Comparison of ENCODE assay signal across 8 cellular contexts in genomic region chr20:35741892-35742740, GRCh38. TPM values are rescaled to one million over a fixed set of nuclear protein-coding genes. Genes with fewer than 3 reads are reported as not detected.
DNase-seq lines count a peak whose midpoint lies in the region; ATAC-seq and TF ChIP-seq lines count a peak whose summit lies in the region.

Gene RBM39 (minus strand): TSS chr20:35742260. CDS start chr20:35740874, 1,386 bp downstream.

- WGBS in esophagus, 2 donors = 0% methylated on average over 66 of the region's 66 CpGs

- peak; percentile 100 for DNase-seq in DND-41
- DNase-seq in Peyer's patch = peak; percentile 99 to 100 (median 100)
- peak; percentile 98 to 99 for DNase-seq in activated T-cell treated with anti-CD3 and anti-CD28 coated beads, Interleukin-2, amount 50 U/mL, for 48 hours
- DNase-seq in stimulated activated CD8-positive, alpha-beta memory T cell treated with anti-CD3 and anti-CD28 coated beads, Interleukin-7, amount 100 ng/mL, for 24 hours (ENCODE audit: low read depth) = peak; percentile 98

- H3K4me3 ChIP-seq in DND-41 (ENCODE audit: low read depth in 1 of 2, low read length in 2 of 2) = peak within 1 kb of the TSS; percentile 88 to 89
- no peak within 1 kb of the TSS for H3K4me3 ChIP-seq in KMS-11 (IDR thresholded peaks at IDR 0.05; ENCODE audit: insufficient read depth, low read depth, low read length)
- H3K4me3 ChIP-seq in Peyer's patch = peak within 1 kb of the TSS; percentile 67 to 85 (median 76)
- peak within 1 kb of the TSS; percentile 75 to 97 for H3K4me3 ChIP-seq in esophagus (ENCODE audit: low read depth in 1 of 2, low read length in 2 of 2)
- H3K4me3 ChIP-seq in muscle layer of colon (ENCODE audit: low read depth in 1 of 2, low read length in 2 of 2) = peak within 1 kb of the TSS; percentile 91 to 100

- TF ChIP-seq CTCF in DND-41 (IDR thresholded peaks at IDR 0.05; ENCODE audit: borderline replicate concordance, extremely low read depth, low read length, poor library complexity, severe bottlenecking) (peak; percentile 56), KMS-11 (conservative IDR thresholded peaks at IDR 0.05; ENCODE audit: low read depth, low read length) (peak; percentile 54), Peyer's patch (IDR thresholded peaks at IDR 0.05) (peak in 4 of 6 experiments; percentile 47 to 64 (median 52))

- H3K4me1 ChIP-seq in DND-41 (ENCODE audit: insufficient read depth, low read length) (peaks cover 52% of the 10 kb centered on the region), KMS-11 (ENCODE audit: low read depth, poor library complexity, severe bottlenecking) (peaks cover 46% of the 10 kb centered on the region), Peyer's patch (peaks cover 0 to 29% (median 10%) of the 10 kb centered on the region in 4 donors), esophagus (ENCODE audit: control insufficient read depth in 2 of 2, insufficient read depth in 2 of 2, low read length in 1 of 2) (no peaks in the 10 kb centered on the region), muscle layer of colon (ENCODE audit: insufficient read depth, low read length) (peaks cover 36% of the 10 kb centered on the region)

- H3K9ac ChIP-seq in DND-41 (ENCODE audit: low read depth, low read length) (peak within 1 kb of the TSS; percentile 95), KMS-11 (peak within 1 kb of the TSS; percentile 100), muscle layer of colon (ENCODE audit: low read length) (peak within 1 kb of the TSS; percentile 98)

- peak; percentile 88 for ATAC-seq in DND-41 (ENCODE audit: insufficient read depth, low read depth)
- ATAC-seq in GM21737 (IDR thresholded peaks at IDR 0.05; ENCODE audit: unreplicated experiment) = peak; percentile 91

- H3K79me2 ChIP-seq in DND-41 (ENCODE audit: insufficient read depth, low read length) = peaks cover 62% of the 10 kb centered on the region
- peaks cover 65% of the 10 kb centered on the region for H3K79me2 ChIP-seq in KMS-11 (ENCODE audit: insufficient read depth, low read depth)

- peak; percentile 92 to 93 for TF ChIP-seq POLR2A in Peyer's patch (IDR thresholded peaks at IDR 0.05)

- H3K27ac ChIP-seq in DND-41 (ENCODE audit: low read length) (peak within 1 kb of the TSS; percentile 95), KMS-11 (peak within 1 kb of the TSS; percentile 99), Peyer's patch (peak within 1 kb of the TSS; percentile 96 to 100 (median 97)), esophagus (ENCODE audit: low read depth in 2 of 2, low read length in 1 of 2) (peak within 1 kb of the TSS; percentile 98 to 100), muscle layer of colon (ENCODE audit: low read depth, low read length) (peak within 1 kb of the TSS; percentile 100)

- H4K20me1 ChIP-seq in DND-41 (ENCODE audit: insufficient read depth, low read length) (peaks cover 39% of the 10 kb centered on the region), KMS-11 (ENCODE audit: insufficient read depth) (peaks cover 39% of the 10 kb centered on the region)

- peak within 1 kb of the TSS; percentile 89 for H3K4me2 ChIP-seq in DND-41 (ENCODE audit: insufficient read depth, low read length)
- peak within 1 kb of the TSS; percentile 99 for H3K4me2 ChIP-seq in KMS-11

- H3K27me3 ChIP-seq in DND-41 (ENCODE audit: insufficient read depth, low read length, poor library complexity) = no peaks in the 10 kb centered on the region
- no peaks in the 10 kb centered on the region for H3K27me3 ChIP-seq in KMS-11 (ENCODE audit: insufficient read depth, low read depth)
- H3K27me3 ChIP-seq in Peyer's patch = no peaks in the 10 kb centered on the region
- no peaks in the 10 kb centered on the region for H3K27me3 ChIP-seq in esophagus (ENCODE audit: control insufficient read depth in 1 of 2, insufficient read depth in 2 of 2, low read length in 2 of 2)
- H3K27me3 ChIP-seq in muscle layer of colon (ENCODE audit: control insufficient read depth in 1 of 2, insufficient read depth in 2 of 2, low read length in 2 of 2) = no peaks in the 10 kb centered on the region

- H3K36me3 ChIP-seq in DND-41 (ENCODE audit: insufficient read depth, low read length) = peaks cover 41% of the 10 kb centered on the region
- H3K36me3 ChIP-seq in KMS-11 (ENCODE audit: insufficient read depth) = peaks cover 28% of the 10 kb centered on the region; the same call in 1 of the 2 replicates
- peaks cover 0 to 33% (median 0%) of the 10 kb centered on the region in 3 donors for H3K36me3 ChIP-seq in Peyer's patch
- H3K36me3 ChIP-seq in esophagus (ENCODE audit: control insufficient read depth in 2 of 2, insufficient read depth in 2 of 2, low read length in 1 of 2) = peaks cover 0 to 6% of the 10 kb centered on the region in 2 donors
- peaks cover 24% of the 10 kb centered on the region for H3K36me3 ChIP-seq in muscle layer of colon (ENCODE audit: insufficient read depth, low read length)

- no peaks in the 10 kb centered on the region for H3K9me3 ChIP-seq in DND-41 (ENCODE audit: insufficient read depth, low read length, severe bottlenecking)
- H3K9me3 ChIP-seq in Peyer's patch = no peaks in the 10 kb centered on the region
- H3K9me3 ChIP-seq in esophagus (ENCODE audit: control insufficient read depth in 2 of 2, insufficient read depth in 1 of 2, low read depth in 1 of 2, low read length in 1 of 2) = no peaks in the 10 kb centered on the region
- no peaks in the 10 kb centered on the region for H3K9me3 ChIP-seq in muscle layer of colon (ENCODE audit: low read length)

- H2AFZ ChIP-seq in DND-41 (ENCODE audit: low read depth, low read length) = peak within 1 kb of the TSS; percentile 63
- H2AFZ ChIP-seq in KMS-11 (ENCODE audit: low read depth) = peak within 1 kb of the TSS; percentile 4

RNA-seq across cellular contexts. Expression of gene RBM39, which starts in this region (rescaled TPM):
- 1,000 to 10,000 TPM in 1 of 4 donors, 100 to 1,000 TPM in 3; 347 to 1,133 (median 466) TPM for total RNA-seq in Peyer's patch
- 100 to 1,000 TPM; 164 to 335 TPM for polyA plus RNA-seq in esophagus
